ENCODE assay signal across 6 cellular contexts in genomic region chr10:4147214-4147613, GRCh38.
"Had no signal": no experiment of that assay in that cellular context is flagged by ENCODE, and none has a peak within 500 bp of the region (broad histone marks: within the 10 kb centered on the region; RNA-seq: fewer than 3 reads in every experiment).

No MANE protein-coding gene starts in this region.

- H3K36me3 Mint-ChIP-seq: IgD-negative memory B cell had no signal

- DNase-seq: IMR-90, KBM-7 had no signal

- ATAC-seq: HepG2, K562 had no signal

- H3K27ac ChIP-seq: HL-60 had no signal

- H3K27me3 Mint-ChIP-seq: IgD-negative memory B cell had no signal

- H3K27ac Mint-ChIP-seq: IgD-negative memory B cell had no signal

- H3K4me3 Mint-ChIP-seq: IgD-negative memory B cell had no signal

- H3K4me3 ChIP-seq: K562 had no signal
